8 cellular contexts compared by ENCODE assay signal in genomic region chr1:33472349-33472980, GRCh38. TPM values are rescaled to one million over a fixed set of nuclear protein-coding genes. Genes with fewer than 3 reads are reported as not detected.
DNase-seq lines count a peak whose midpoint lies in the region; ATAC-seq and TF ChIP-seq lines count a peak whose summit lies in the region.

Gene ZSCAN20, plus strand, starts transcription at chr1:33472645. Its CDS starts 6,644 bp downstream, at chr1:33479289.

- H3K9ac ChIP-seq in Loucy (ENCODE audit: low read depth, low read length, poor library complexity, severe bottlenecking): peak within 1 kb of the TSS; percentile 83

- no peaks in the 10 kb centered on the region for H3K9me3 ChIP-seq in Loucy (ENCODE audit: insufficient read depth, low read depth, low read length)

- peaks cover 47% of the 10 kb centered on the region for H3K4me1 ChIP-seq in Loucy (ENCODE audit: insufficient read depth, low read length, poor library complexity, severe bottlenecking)

- H3K36me3 ChIP-seq in H7 (replicated peaks; ENCODE audit: control insufficient read depth, insufficient read depth, low read length): no peaks in the 10 kb centered on the region
- H3K36me3 ChIP-seq in Loucy (ENCODE audit: insufficient read depth, low read length): no peaks in the 10 kb centered on the region

- peak within 1 kb of the TSS; percentile 88 for H2AFZ ChIP-seq in Loucy (ENCODE audit: low read length)

- H3K4me3 ChIP-seq in H7 (ENCODE audit: insufficient read depth, low read depth, low read length) (peak within 1 kb of the TSS; percentile 45), Loucy (ENCODE audit: low read length, poor library complexity, severe bottlenecking) (peak within 1 kb of the TSS; percentile 86)

- H3K27me3 ChIP-seq in H7 (ENCODE audit: control insufficient read depth, insufficient read depth, low read length): no peaks in the 10 kb centered on the region
- no peaks in the 10 kb centered on the region for H3K27me3 ChIP-seq in Loucy (ENCODE audit: insufficient read depth, low read length, poor library complexity, severe bottlenecking)

- 0 out of 2 replicates have a peak, but pooled peaks cover 4% of the 10 kb centered on the region for H3F3A ChIP-seq in Loucy (ENCODE audit: low read depth)

- peaks cover 9% of the 10 kb centered on the region; the same call in 1 of the 2 replicates for H3K79me2 ChIP-seq in Loucy (ENCODE audit: insufficient read depth, low read length)

- H3K4me1 Mint-ChIP-seq in nephron: peaks cover 35% of the 10 kb centered on the region

- no peaks in the 10 kb centered on the region for H4K20me1 ChIP-seq in Loucy (ENCODE audit: insufficient read depth, low read length, poor library complexity, severe bottlenecking)

- peak within 1 kb of the TSS; percentile 81 for H3K4me2 ChIP-seq in Loucy (ENCODE audit: low read depth, low read length, poor library complexity, severe bottlenecking)

- TF ChIP-seq POLR2A in Raji (IDR thresholded peaks at IDR 0.05; ENCODE audit: insufficient read depth, low read depth, low read length): peak; percentile 58

- ATAC-seq in stimulated activated naive CD8-positive, alpha-beta T cell treated with anti-CD3 and anti-CD28 coated beads, Interleukin-15, Interleukin-2, amounts not matched to agents 100 U/mL and 50 U/mL, for 24 hours: peak; percentile 94

- H3K27ac Mint-ChIP-seq in nephron: peak within 1 kb of the TSS; percentile 53 to 81 (median 79)

- peak; percentile 99 for DNase-seq in ELF-1 (ENCODE audit: low read depth, low spot score)
- peak; percentile 94 for DNase-seq in H7
- DNase-seq in activated effector memory CD4-positive, alpha-beta T cell treated with anti-CD3 and anti-CD28 coated beads, Interleukin-2, amount 50 U/mL, for 16 hours: peak; percentile 94
- DNase-seq in fibroblast of the conjunctiva (ENCODE audit: low read depth): peak; percentile 95
- DNase-seq in stimulated activated naive CD8-positive, alpha-beta T cell treated with anti-CD3 and anti-CD28 coated beads, Interleukin-15, Interleukin-2, amounts not matched to agents 100 U/mL and 50 U/mL, for 24 hours: peak; percentile 90

- H3K9me2 ChIP-seq in Loucy (replicated peaks; ENCODE audit: low read depth, low read length): no peaks in the 10 kb centered on the region

- H3K9me3 Mint-ChIP-seq in nephron: no peaks in the 10 kb centered on the region

- H3K36me3 Mint-ChIP-seq in nephron (ENCODE audit: low read depth): no peaks in the 10 kb centered on the region

- TF ChIP-seq CTCF in Loucy (conservative IDR thresholded peaks at IDR 0.05; ENCODE audit: low read length) (no peak), nephron (IDR thresholded peaks at IDR 0.05; ENCODE audit: unreplicated experiment in 3 of 3) (no peak)

- peak within 1 kb of the TSS; percentile 76 to 89 (median 81) for H3K4me3 Mint-ChIP-seq in nephron

- H3K27me3 Mint-ChIP-seq in nephron (ENCODE audit: low read depth): no peaks in the 10 kb centered on the region

RNA-seq across cellular contexts. Expression of gene ZSCAN20, which starts in this region (rescaled TPM):
- 5.3 and 6.5 TPM in 2 replicates for total RNA-seq in H7 (2014; rRNA removed; shearing (Covaris generic))

Comparison
In these comparisons a context has a peak if more than half of its experiments do, and no peak if none do; other contexts are left out.
1. Peak in every context shown above with its lines: DNase-seq, ATAC-seq and H3K4me3 ChIP-seq.